ENCODE assay signal across 1 cellular context in genomic region chr6:26087284-26088115, GRCh38.
A peak's percentile ranks its signal among the peaks of the same experiment; 100 is the strongest.
TF ChIP-seq lines count a peak whose summit lies in the region.

Gene HFE, plus strand, starts transcription at chr6:26087429. Its CDS starts 12 bp downstream, at chr6:26087441.

TF ChIP-seq in HepG2, 621 proteins besides CTCF, POLR2A, EP300 and RAD21 (continued from another document and continues in another):
- TF ChIP-seq, protein P1, sequence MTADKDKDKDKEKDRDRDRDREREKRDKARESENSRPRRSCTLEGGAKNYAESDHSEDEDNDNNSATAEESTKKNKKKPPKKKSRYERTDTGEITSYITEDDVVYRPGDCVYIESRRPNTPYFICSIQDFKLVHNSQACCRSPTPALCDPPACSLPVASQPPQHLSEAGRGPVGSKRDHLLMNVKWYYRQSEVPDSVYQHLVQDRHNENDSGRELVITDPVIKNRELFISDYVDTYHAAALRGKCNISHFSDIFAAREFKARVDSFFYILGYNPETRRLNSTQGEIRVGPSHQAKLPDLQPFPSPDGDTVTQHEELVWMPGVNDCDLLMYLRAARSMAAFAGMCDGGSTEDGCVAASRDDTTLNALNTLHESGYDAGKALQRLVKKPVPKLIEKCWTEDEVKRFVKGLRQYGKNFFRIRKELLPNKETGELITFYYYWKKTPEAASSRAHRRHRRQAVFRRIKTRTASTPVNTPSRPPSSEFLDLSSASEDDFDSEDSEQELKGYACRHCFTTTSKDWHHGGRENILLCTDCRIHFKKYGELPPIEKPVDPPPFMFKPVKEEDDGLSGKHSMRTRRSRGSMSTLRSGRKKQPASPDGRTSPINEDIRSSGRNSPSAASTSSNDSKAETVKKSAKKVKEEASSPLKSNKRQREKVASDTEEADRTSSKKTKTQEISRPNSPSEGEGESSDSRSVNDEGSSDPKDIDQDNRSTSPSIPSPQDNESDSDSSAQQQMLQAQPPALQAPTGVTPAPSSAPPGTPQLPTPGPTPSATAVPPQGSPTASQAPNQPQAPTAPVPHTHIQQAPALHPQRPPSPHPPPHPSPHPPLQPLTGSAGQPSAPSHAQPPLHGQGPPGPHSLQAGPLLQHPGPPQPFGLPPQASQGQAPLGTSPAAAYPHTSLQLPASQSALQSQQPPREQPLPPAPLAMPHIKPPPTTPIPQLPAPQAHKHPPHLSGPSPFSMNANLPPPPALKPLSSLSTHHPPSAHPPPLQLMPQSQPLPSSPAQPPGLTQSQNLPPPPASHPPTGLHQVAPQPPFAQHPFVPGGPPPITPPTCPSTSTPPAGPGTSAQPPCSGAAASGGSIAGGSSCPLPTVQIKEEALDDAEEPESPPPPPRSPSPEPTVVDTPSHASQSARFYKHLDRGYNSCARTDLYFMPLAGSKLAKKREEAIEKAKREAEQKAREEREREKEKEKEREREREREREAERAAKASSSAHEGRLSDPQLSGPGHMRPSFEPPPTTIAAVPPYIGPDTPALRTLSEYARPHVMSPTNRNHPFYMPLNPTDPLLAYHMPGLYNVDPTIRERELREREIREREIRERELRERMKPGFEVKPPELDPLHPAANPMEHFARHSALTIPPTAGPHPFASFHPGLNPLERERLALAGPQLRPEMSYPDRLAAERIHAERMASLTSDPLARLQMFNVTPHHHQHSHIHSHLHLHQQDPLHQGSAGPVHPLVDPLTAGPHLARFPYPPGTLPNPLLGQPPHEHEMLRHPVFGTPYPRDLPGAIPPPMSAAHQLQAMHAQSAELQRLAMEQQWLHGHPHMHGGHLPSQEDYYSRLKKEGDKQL (CRISPR knock-in tag; IDR thresholded peaks at IDR 0.05; ENCODE audit: low read depth): no peak
- TF ChIP-seq KLF11 (CRISPR knock-in tag; IDR thresholded peaks at IDR 0.05) (peak; percentile 20; the same call in 1 of the 2 replicates), BHLHE40 (IDR thresholded peaks at IDR 0.05; ENCODE audit: low read length) (no peak), ATF3 (CRISPR knock-in tag; IDR thresholded peaks at IDR 0.05) (no peak), SRSF4 (IDR thresholded peaks at IDR 0.05; ENCODE audit: low read depth, low read length, poor library complexity, severe bottlenecking) (no peak), ZNF280B (CRISPR knock-in tag; IDR thresholded peaks at IDR 0.05; ENCODE audit: borderline replicate concordance) (0 out of 2 replicates have a peak, but pooled peaks have one; percentile 48), PHF20 (CRISPR knock-in tag; IDR thresholded peaks at IDR 0.05) (0 out of 2 replicates have a peak, but pooled peaks have one; percentile 59), MTA3 (CRISPR knock-in tag; IDR thresholded peaks at IDR 0.05) (no peak; the same call in 1 of the 2 replicates), EED (CRISPR knock-in tag; IDR thresholded peaks at IDR 0.05) (no peak), CEBPB (IDR thresholded peaks at IDR 0.05; ENCODE audit: borderline replicate concordance, low read depth, low read length) (no peak), CENPX (CRISPR knock-in tag; IDR thresholded peaks at IDR 0.05) (no peak), ZNF749 (CRISPR knock-in tag; IDR thresholded peaks at IDR 0.05; ENCODE audit: borderline replicate concordance) (no peak), ZFX (CRISPR knock-in tag; IDR thresholded peaks at IDR 0.05; ENCODE audit: low read depth) (peak; percentile 91), ZFP62 (CRISPR knock-in tag; IDR thresholded peaks at IDR 0.05) (no peak), ZNF468 (CRISPR knock-in tag; IDR thresholded peaks at IDR 0.05) (no peak), DNMT3B (CRISPR knock-in tag; conservative IDR thresholded peaks at IDR 0.05) (0 out of 2 replicates have a peak, but pooled peaks have one; percentile 28), THAP11 (CRISPR knock-in tag; IDR thresholded peaks at IDR 0.05) (peak; percentile 40; the same call in 1 of the 2 replicates), SP2 (CRISPR knock-in tag; IDR thresholded peaks at IDR 0.05) (0 out of 2 replicates have a peak, but pooled peaks have one; percentile 32), SNAI1 (CRISPR knock-in tag; IDR thresholded peaks at IDR 0.05; ENCODE audit: borderline replicate concordance) (peak; percentile 46; the same call in 1 of the 2 replicates), HNRNPLL (IDR thresholded peaks at IDR 0.05; ENCODE audit: low read depth, low read length, poor library complexity, severe bottlenecking) (peak; percentile 89), ZNF629 (CRISPR knock-in tag; conservative IDR thresholded peaks at IDR 0.05) (no peak; the same call in 1 of the 2 replicates), PHF8 (CRISPR knock-in tag; IDR thresholded peaks at IDR 0.05) (peak; percentile 75), SAP130 (CRISPR knock-in tag; IDR thresholded peaks at IDR 0.05; ENCODE audit: low read depth) (peak; percentile 58), ZBTB42 (CRISPR knock-in tag; IDR thresholded peaks at IDR 0.05) (no peak), RFX1 (IDR thresholded peaks at IDR 0.05) (no peak), ZNF775 (CRISPR knock-in tag; IDR thresholded peaks at IDR 0.05; ENCODE audit: borderline replicate concordance) (0 out of 2 replicates have a peak, but pooled peaks have one; percentile 62), CC2D1A (CRISPR knock-in tag; IDR thresholded peaks at IDR 0.05) (no peak), BORCS8-MEF2B (CRISPR knock-in tag; IDR thresholded peaks at IDR 0.05) (no peak), ZNF335 (CRISPR knock-in tag; IDR thresholded peaks at IDR 0.05) (no peak), ZNF589 (CRISPR knock-in tag; conservative IDR thresholded peaks at IDR 0.05) (no peak), ERF (CRISPR knock-in tag; IDR thresholded peaks at IDR 0.05) (peak; percentile 11; the same call in 1 of the 2 replicates), FOXM1 (CRISPR knock-in tag; IDR thresholded peaks at IDR 0.05) (no peak), CREM (IDR thresholded peaks at IDR 0.05) (peak; percentile 22; the same call in 1 of the 2 replicates), CREM (CRISPR knock-in tag; IDR thresholded peaks at IDR 0.05) (no peak), KMT2A (CRISPR knock-in tag; IDR thresholded peaks at IDR 0.05) (peak; percentile 51; the same call in 1 of the 2 replicates), ZNF441 (CRISPR knock-in tag; IDR thresholded peaks at IDR 0.05; ENCODE audit: borderline replicate concordance) (peak; percentile 98), ARID2 (CRISPR knock-in tag; IDR thresholded peaks at IDR 0.05; ENCODE audit: borderline replicate concordance) (no peak), ZSCAN31 (CRISPR knock-in tag; IDR thresholded peaks at IDR 0.05; ENCODE audit: low read depth) (peak; percentile 64; the same call in 1 of the 2 replicates), ZFP36 (IDR thresholded peaks at IDR 0.05; ENCODE audit: borderline replicate concordance, low read depth, low read length, partially characterized antibody) (no peak), KLF13 (CRISPR knock-in tag; IDR thresholded peaks at IDR 0.05) (no peak), RNF2 (conservative IDR thresholded peaks at IDR 0.05; ENCODE audit: low read depth) (0 out of 2 replicates have a peak, but pooled peaks have one; percentile 34), SSRP1 (CRISPR knock-in tag; IDR thresholded peaks at IDR 0.05) (no peak; the same call in 1 of the 2 replicates), NR2F1 (CRISPR knock-in tag; IDR thresholded peaks at IDR 0.05) (no peak), NPAS2 (CRISPR knock-in tag; IDR thresholded peaks at IDR 0.05; ENCODE audit: borderline replicate concordance) (no peak), HNRNPUL1 (IDR thresholded peaks at IDR 0.05; ENCODE audit: low read depth, low read length) (no peak), TSC22D2 (CRISPR knock-in tag; IDR thresholded peaks at IDR 0.05; ENCODE audit: borderline replicate concordance) (no peak), ZEB1 (IDR thresholded peaks at IDR 0.05; ENCODE audit: insufficient replicate concordance, low read depth) (no peak), ZNF569 (CRISPR knock-in tag; IDR thresholded peaks at IDR 0.05; ENCODE audit: borderline replicate concordance) (no peak; the same call in 1 of the 2 replicates), HNF4A (CRISPR knock-in tag; IDR thresholded peaks at IDR 0.05) (peak; percentile 7; the same call in 1 of the 2 replicates), ZKSCAN5 (CRISPR knock-in tag; IDR thresholded peaks at IDR 0.05) (no peak), ZNF431 (CRISPR knock-in tag; IDR thresholded peaks at IDR 0.05; ENCODE audit: borderline replicate concordance, low read depth) (no peak), HOXA3 (CRISPR knock-in tag; IDR thresholded peaks at IDR 0.05) (0 out of 2 replicates have a peak, but pooled peaks have one; percentile 9), KLF9 (CRISPR knock-in tag; IDR thresholded peaks at IDR 0.05; ENCODE audit: low read depth) (no peak), ZNF724P (CRISPR knock-in tag; IDR thresholded peaks at IDR 0.05; ENCODE audit: borderline replicate concordance) (no peak)
- TF ChIP-seq, protein P2, sequence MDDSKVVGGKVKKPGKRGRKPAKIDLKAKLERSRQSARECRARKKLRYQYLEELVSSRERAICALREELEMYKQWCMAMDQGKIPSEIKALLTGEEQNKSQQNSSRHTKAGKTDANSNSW (CRISPR knock-in tag; IDR thresholded peaks at IDR 0.05; ENCODE audit: borderline replicate concordance): no peak
- TF ChIP-seq, protein P3, sequence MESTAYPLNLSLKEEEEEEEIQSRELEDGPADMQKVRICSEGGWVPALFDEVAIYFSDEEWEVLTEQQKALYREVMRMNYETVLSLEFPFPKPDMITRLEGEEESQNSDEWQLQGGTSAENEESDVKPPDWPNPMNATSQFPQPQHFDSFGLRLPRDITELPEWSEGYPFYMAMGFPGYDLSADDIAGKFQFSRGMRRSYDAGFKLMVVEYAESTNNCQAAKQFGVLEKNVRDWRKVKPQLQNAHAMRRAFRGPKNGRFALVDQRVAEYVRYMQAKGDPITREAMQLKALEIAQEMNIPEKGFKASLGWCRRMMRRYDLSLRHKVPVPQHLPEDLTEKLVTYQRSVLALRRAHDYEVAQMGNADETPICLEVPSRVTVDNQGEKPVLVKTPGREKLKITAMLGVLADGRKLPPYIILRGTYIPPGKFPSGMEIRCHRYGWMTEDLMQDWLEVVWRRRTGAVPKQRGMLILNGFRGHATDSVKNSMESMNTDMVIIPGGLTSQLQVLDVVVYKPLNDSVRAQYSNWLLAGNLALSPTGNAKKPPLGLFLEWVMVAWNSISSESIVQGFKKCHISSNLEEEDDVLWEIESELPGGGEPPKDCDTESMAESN (CRISPR knock-in tag; conservative IDR thresholded peaks at IDR 0.05): no peak; the same call in 1 of the 2 replicates
- TF ChIP-seq, protein P4, sequence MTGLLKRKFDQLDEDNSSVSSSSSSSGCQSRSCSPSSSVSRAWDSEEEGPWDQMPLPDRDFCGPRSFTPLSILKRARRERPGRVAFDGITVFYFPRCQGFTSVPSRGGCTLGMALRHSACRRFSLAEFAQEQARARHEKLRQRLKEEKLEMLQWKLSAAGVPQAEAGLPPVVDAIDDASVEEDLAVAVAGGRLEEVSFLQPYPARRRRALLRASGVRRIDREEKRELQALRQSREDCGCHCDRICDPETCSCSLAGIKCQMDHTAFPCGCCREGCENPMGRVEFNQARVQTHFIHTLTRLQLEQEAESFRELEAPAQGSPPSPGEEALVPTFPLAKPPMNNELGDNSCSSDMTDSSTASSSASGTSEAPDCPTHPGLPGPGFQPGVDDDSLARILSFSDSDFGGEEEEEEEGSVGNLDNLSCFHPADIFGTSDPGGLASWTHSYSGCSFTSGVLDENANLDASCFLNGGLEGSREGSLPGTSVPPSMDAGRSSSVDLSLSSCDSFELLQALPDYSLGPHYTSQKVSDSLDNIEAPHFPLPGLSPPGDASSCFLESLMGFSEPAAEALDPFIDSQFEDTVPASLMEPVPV (CRISPR knock-in tag; IDR thresholded peaks at IDR 0.05): no peak
- TF ChIP-seq, protein P5, sequence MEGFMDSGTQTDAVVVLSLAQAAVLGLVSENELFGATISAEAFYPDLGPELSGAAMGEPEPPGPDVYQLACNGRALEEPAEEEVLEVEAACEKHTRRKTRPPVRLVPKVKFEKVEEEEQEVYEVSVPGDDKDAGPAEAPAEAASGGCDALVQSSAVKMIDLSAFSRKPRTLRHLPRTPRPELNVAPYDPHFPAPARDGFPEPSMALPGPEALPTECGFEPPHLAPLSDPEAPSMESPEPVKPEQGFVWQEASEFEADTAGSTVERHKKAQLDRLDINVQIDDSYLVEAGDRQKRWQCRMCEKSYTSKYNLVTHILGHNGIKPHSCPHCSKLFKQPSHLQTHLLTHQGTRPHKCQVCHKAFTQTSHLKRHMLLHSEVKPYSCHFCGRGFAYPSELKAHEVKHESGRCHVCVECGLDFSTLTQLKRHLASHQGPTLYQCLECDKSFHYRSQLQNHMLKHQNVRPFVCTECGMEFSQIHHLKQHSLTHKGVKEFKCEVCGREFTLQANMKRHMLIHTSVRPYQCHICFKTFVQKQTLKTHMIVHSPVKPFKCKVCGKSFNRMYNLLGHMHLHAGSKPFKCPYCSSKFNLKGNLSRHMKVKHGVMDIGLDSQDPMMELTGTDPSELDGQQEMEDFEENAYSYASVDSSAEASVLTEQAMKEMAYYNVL (CRISPR knock-in tag; IDR thresholded peaks at IDR 0.05; ENCODE audit: borderline replicate concordance): peak; percentile 30; the same call in 1 of the 2 replicates
- TF ChIP-seq, protein P6, sequence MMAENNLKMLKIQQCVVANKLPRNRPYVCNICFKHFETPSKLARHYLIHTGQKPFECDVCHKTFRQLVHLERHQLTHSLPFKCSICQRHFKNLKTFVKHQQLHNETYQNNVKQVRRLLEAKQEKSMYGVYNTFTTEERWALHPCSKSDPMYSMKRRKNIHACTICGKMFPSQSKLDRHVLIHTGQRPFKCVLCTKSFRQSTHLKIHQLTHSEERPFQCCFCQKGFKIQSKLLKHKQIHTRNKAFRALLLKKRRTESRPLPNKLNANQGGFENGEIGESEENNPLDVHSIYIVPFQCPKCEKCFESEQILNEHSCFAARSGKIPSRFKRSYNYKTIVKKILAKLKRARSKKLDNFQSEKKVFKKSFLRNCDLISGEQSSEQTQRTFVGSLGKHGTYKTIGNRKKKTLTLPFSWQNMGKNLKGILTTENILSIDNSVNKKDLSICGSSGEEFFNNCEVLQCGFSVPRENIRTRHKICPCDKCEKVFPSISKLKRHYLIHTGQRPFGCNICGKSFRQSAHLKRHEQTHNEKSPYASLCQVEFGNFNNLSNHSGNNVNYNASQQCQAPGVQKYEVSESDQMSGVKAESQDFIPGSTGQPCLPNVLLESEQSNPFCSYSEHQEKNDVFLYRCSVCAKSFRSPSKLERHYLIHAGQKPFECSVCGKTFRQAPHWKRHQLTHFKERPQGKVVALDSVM (CRISPR knock-in tag; IDR thresholded peaks at IDR 0.05): no peak; the same call in 1 of the 2 replicates
